In the genomic region with DNA sequence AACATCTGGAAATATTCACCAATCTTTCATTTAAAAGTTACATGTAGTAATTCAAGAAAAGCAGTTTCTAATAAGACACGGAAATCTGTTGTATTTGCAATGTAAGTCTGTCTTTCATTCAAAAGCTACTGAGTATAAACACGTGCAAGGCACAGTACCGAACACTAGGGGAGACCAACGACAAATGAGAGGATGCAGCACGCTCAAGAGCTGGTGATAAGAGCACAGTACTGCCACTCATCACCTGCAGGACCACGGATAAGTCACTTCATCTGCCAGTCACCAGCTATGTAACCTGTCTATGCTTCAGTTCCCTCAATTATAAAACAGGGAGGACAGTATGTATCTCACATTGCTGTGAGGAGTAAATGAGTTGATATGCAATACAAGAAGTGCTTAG, we compare ENCODE assay signal across 1 cellular context.
TF ChIP-seq lines count a peak whose summit lies in the region.

No MANE protein-coding gene starts in this region.

TF ChIP-seq in K562, 482 proteins besides CTCF, POLR2A, EP300 and RAD21 (continued from another document and continues in another):
- TF ChIP-seq CREM (IDR thresholded peaks at IDR 0.05; ENCODE audit: low read depth) (peak; percentile 44; the same call in 1 of the 2 replicates), ZNF586 (CRISPR knock-in tag; conservative IDR thresholded peaks at IDR 0.05) (no peak), ZNF445 (CRISPR knock-in tag; IDR thresholded peaks at IDR 0.05; ENCODE audit: low read depth) (no peak), TAF7 (tag; IDR thresholded peaks at IDR 0.05) (no peak), ATF1 (CRISPR knock-in tag; IDR thresholded peaks at IDR 0.05) (no peak), ATF1 (tag; IDR thresholded peaks at IDR 0.05) (0 out of 2 replicates have a peak, but pooled peaks have one; percentile 15), HMG20A (CRISPR knock-in tag; conservative IDR thresholded peaks at IDR 0.05) (no peak), STAT5B (CRISPR knock-in tag; IDR thresholded peaks at IDR 0.05) (no peak), ZNF3 (CRISPR knock-in tag; IDR thresholded peaks at IDR 0.05) (no peak), SRSF7 (optimal IDR thresholded peaks at IDR 0.05; ENCODE audit: low read depth, low read length) (no peak), CBFA2T2 (conservative IDR thresholded peaks at IDR 0.05) (no peak), STAT5A (IDR thresholded peaks at IDR 0.05; ENCODE audit: borderline replicate concordance, low read length) (no peak), MED1 (CRISPR knock-in tag; IDR thresholded peaks at IDR 0.05; ENCODE audit: borderline replicate concordance) (no peak), ZNF785 (CRISPR knock-in tag; IDR thresholded peaks at IDR 0.05) (no peak), E2F3 (CRISPR knock-in tag; IDR thresholded peaks at IDR 0.05) (no peak), NFATC3 (IDR thresholded peaks at IDR 0.05) (no peak), BACH1 (tag; IDR thresholded peaks at IDR 0.05) (no peak), ASH1L (IDR thresholded peaks at IDR 0.05; ENCODE audit: borderline replicate concordance, low read depth, partially characterized antibody) (no peak), ZNF12 (CRISPR knock-in tag; IDR thresholded peaks at IDR 0.05) (no peak), SP2 (IDR thresholded peaks at IDR 0.05; ENCODE audit: extremely low read depth, low read depth, low read length, poor library complexity, severe bottlenecking) (peak; percentile 41), ZNF57 (CRISPR knock-in tag; IDR thresholded peaks at IDR 0.05) (no peak), RUNX1 (IDR thresholded peaks at IDR 0.05; ENCODE audit: low read depth) (no peak), ZNF212 (CRISPR knock-in tag; IDR thresholded peaks at IDR 0.05) (no peak), ELK3 (CRISPR knock-in tag; IDR thresholded peaks at IDR 0.05) (no peak), ZNF695 (CRISPR knock-in tag; IDR thresholded peaks at IDR 0.05) (no peak), ZNF764 (CRISPR knock-in tag; IDR thresholded peaks at IDR 0.05; ENCODE audit: low read depth) (no peak), PREB (CRISPR knock-in tag; IDR thresholded peaks at IDR 0.05) (no peak), ZNF583 (CRISPR knock-in tag; IDR thresholded peaks at IDR 0.05) (no peak), TEAD4 (IDR thresholded peaks at IDR 0.05; ENCODE audit: low read length) (no peak), TEAD4 (CRISPR knock-in tag; IDR thresholded peaks at IDR 0.05; ENCODE audit: borderline replicate concordance) (no peak), GATAD2A (IDR thresholded peaks at IDR 0.05) (no peak), DDX20 (tag; IDR thresholded peaks at IDR 0.05; ENCODE audit: low read depth) (no peak), BHLHE40 (IDR thresholded peaks at IDR 0.05; ENCODE audit: low read length) (peak; percentile 69), RCOR1 (IDR thresholded peaks at IDR 0.05; ENCODE audit: borderline replicate concordance in 1 of 2, low read depth in 2 of 2, low read length in 2 of 2) (0 out of 4 replicates have a peak, but pooled peaks of 1 of the 2 experiments have one; percentile 35), MCM7 (IDR thresholded peaks at IDR 0.05) (no peak), ETS1 (conservative IDR thresholded peaks at IDR 0.05; ENCODE audit: control insufficient read depth, low read depth, low read length) (no peak), ERF (CRISPR knock-in tag; IDR thresholded peaks at IDR 0.05) (no peak), MEIS2 (IDR thresholded peaks at IDR 0.05; ENCODE audit: partially characterized antibody) (peak; percentile 4)
- TF ChIP-seq, protein P1, sequence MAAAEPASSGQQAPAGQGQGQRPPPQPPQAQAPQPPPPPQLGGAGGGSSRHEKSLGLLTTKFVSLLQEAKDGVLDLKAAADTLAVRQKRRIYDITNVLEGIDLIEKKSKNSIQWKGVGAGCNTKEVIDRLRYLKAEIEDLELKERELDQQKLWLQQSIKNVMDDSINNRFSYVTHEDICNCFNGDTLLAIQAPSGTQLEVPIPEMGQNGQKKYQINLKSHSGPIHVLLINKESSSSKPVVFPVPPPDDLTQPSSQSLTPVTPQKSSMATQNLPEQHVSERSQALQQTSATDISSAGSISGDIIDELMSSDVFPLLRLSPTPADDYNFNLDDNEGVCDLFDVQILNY (CRISPR knock-in tag; IDR thresholded peaks at IDR 0.05): no peak
- TF ChIP-seq, protein P2, sequence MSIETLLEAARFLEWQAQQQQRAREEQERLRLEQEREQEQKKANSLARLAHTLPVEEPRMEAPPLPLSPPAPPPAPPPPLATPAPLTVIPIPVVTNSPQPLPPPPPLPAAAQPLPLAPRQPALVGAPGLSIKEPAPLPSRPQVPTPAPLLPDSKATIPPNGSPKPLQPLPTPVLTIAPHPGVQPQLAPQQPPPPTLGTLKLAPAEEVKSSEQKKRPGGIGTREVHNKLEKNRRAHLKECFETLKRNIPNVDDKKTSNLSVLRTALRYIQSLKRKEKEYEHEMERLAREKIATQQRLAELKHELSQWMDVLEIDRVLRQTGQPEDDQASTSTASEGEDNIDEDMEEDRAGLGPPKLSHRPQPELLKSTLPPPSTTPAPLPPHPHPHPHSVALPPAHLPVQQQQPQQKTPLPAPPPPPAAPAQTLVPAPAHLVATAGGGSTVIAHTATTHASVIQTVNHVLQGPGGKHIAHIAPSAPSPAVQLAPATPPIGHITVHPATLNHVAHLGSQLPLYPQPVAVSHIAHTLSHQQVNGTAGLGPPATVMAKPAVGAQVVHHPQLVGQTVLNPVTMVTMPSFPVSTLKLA (conservative IDR thresholded peaks at IDR 0.05): peak in 1 of 2 experiments; percentile 51; a peak in 2 of 4 replicates
- TF ChIP-seq, protein P3, sequence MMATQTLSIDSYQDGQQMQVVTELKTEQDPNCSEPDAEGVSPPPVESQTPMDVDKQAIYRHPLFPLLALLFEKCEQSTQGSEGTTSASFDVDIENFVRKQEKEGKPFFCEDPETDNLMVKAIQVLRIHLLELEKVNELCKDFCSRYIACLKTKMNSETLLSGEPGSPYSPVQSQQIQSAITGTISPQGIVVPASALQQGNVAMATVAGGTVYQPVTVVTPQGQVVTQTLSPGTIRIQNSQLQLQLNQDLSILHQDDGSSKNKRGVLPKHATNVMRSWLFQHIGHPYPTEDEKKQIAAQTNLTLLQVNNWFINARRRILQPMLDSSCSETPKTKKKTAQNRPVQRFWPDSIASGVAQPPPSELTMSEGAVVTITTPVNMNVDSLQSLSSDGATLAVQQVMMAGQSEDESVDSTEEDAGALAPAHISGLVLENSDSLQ (IDR thresholded peaks at IDR 0.05): peak; percentile 98
- TF ChIP-seq, protein P4, sequence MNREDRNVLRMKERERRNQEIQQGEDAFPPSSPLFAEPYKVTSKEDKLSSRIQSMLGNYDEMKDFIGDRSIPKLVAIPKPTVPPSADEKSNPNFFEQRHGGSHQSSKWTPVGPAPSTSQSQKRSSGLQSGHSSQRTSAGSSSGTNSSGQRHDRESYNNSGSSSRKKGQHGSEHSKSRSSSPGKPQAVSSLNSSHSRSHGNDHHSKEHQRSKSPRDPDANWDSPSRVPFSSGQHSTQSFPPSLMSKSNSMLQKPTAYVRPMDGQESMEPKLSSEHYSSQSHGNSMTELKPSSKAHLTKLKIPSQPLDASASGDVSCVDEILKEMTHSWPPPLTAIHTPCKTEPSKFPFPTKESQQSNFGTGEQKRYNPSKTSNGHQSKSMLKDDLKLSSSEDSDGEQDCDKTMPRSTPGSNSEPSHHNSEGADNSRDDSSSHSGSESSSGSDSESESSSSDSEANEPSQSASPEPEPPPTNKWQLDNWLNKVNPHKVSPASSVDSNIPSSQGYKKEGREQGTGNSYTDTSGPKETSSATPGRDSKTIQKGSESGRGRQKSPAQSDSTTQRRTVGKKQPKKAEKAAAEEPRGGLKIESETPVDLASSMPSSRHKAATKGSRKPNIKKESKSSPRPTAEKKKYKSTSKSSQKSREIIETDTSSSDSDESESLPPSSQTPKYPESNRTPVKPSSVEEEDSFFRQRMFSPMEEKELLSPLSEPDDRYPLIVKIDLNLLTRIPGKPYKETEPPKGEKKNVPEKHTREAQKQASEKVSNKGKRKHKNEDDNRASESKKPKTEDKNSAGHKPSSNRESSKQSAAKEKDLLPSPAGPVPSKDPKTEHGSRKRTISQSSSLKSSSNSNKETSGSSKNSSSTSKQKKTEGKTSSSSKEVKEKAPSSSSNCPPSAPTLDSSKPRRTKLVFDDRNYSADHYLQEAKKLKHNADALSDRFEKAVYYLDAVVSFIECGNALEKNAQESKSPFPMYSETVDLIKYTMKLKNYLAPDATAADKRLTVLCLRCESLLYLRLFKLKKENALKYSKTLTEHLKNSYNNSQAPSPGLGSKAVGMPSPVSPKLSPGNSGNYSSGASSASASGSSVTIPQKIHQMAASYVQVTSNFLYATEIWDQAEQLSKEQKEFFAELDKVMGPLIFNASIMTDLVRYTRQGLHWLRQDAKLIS (CRISPR knock-in tag; IDR thresholded peaks at IDR 0.05): no peak
- TF ChIP-seq, protein P5, sequence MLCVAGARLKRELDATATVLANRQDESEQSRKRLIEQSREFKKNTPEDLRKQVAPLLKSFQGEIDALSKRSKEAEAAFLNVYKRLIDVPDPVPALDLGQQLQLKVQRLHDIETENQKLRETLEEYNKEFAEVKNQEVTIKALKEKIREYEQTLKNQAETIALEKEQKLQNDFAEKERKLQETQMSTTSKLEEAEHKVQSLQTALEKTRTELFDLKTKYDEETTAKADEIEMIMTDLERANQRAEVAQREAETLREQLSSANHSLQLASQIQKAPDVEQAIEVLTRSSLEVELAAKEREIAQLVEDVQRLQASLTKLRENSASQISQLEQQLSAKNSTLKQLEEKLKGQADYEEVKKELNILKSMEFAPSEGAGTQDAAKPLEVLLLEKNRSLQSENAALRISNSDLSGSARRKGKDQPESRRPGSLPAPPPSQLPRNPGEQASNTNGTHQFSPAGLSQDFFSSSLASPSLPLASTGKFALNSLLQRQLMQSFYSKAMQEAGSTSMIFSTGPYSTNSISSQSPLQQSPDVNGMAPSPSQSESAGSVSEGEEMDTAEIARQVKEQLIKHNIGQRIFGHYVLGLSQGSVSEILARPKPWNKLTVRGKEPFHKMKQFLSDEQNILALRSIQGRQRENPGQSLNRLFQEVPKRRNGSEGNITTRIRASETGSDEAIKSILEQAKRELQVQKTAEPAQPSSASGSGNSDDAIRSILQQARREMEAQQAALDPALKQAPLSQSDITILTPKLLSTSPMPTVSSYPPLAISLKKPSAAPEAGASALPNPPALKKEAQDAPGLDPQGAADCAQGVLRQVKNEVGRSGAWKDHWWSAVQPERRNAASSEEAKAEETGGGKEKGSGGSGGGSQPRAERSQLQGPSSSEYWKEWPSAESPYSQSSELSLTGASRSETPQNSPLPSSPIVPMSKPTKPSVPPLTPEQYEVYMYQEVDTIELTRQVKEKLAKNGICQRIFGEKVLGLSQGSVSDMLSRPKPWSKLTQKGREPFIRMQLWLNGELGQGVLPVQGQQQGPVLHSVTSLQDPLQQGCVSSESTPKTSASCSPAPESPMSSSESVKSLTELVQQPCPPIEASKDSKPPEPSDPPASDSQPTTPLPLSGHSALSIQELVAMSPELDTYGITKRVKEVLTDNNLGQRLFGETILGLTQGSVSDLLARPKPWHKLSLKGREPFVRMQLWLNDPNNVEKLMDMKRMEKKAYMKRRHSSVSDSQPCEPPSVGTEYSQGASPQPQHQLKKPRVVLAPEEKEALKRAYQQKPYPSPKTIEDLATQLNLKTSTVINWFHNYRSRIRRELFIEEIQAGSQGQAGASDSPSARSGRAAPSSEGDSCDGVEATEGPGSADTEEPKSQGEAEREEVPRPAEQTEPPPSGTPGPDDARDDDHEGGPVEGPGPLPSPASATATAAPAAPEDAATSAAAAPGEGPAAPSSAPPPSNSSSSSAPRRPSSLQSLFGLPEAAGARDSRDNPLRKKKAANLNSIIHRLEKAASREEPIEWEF (CRISPR knock-in tag; IDR thresholded peaks at IDR 0.05): no peak
- TF ChIP-seq, protein P6, sequence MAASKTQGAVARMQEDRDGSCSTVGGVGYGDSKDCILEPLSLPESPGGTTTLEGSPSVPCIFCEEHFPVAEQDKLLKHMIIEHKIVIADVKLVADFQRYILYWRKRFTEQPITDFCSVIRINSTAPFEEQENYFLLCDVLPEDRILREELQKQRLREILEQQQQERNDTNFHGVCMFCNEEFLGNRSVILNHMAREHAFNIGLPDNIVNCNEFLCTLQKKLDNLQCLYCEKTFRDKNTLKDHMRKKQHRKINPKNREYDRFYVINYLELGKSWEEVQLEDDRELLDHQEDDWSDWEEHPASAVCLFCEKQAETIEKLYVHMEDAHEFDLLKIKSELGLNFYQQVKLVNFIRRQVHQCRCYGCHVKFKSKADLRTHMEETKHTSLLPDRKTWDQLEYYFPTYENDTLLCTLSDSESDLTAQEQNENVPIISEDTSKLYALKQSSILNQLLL (CRISPR knock-in tag; IDR thresholded peaks at IDR 0.05; ENCODE audit: borderline replicate concordance): no peak
